Comparison of ENCODE assay signal across 1 cellular context in the genomic region with DNA sequence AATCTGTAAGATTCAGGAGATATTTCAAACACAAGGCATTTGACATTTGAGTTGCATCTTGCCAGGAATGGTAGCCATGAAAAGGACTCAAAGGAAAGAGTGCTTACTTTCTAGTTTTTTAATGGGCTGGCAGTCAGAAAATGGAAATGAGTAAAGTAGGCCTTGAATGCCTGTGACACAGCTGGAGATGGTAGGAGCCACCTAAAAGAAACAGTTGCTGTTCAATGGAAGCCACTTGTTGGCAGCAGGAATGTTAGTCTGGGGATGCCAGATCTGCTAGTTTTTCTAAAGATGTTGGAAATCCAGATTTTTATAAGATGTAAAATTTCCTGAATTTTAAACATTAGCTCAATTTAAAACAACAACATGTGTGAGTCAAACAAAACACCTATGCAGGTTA.
TF ChIP-seq lines count a peak whose summit lies in the region.

No MANE protein-coding gene starts in this region.

TF ChIP-seq in HEK293, 187 proteins besides CTCF, POLR2A, EP300 and RAD21 (continued from another document):
- TF ChIP-seq ZNF645 (tag by site-specific recombination; IDR thresholded peaks at IDR 0.05) (no peak), KLF9 (tag by site-specific recombination; IDR thresholded peaks at IDR 0.05; ENCODE audit: low read depth) (no peak), PRDM10 (tag by site-specific recombination; IDR thresholded peaks at IDR 0.05) (peak; percentile 36), SETDB1 (IDR thresholded peaks at IDR 0.05; ENCODE audit: insufficient read length, low read length) (no peak), ZBTB49 (tag by site-specific recombination; IDR thresholded peaks at IDR 0.05; ENCODE audit: low read depth) (no peak), ZNF140 (tag by site-specific recombination; IDR thresholded peaks at IDR 0.05) (no peak), ZNF514 (tag by site-specific recombination; IDR thresholded peaks at IDR 0.05) (no peak), ZNF560 (tag by site-specific recombination; IDR thresholded peaks at IDR 0.05; ENCODE audit: borderline replicate concordance) (no peak), ZNF433 (tag by site-specific recombination; IDR thresholded peaks at IDR 0.05; ENCODE audit: low read depth) (no peak), ZNF184 (tag by site-specific recombination; IDR thresholded peaks at IDR 0.05) (no peak), ZNF354C (tag by site-specific recombination; IDR thresholded peaks at IDR 0.05; ENCODE audit: borderline replicate concordance, low read depth) (no peak), ZBTB20 (tag by site-specific recombination; IDR thresholded peaks at IDR 0.05) (no peak), ZFP37 (tag by site-specific recombination; IDR thresholded peaks at IDR 0.05) (no peak), SCRT2 (tag by site-specific recombination; IDR thresholded peaks at IDR 0.05) (peak; percentile 84), SCRT1 (tag by site-specific recombination; IDR thresholded peaks at IDR 0.05; ENCODE audit: borderline replicate concordance) (0 out of 2 replicates have a peak, but pooled peaks have one; percentile 44), ZNF18 (tag by site-specific recombination; IDR thresholded peaks at IDR 0.05) (no peak), PRDM4 (tag by site-specific recombination; IDR thresholded peaks at IDR 0.05) (peak; percentile 87), ZNF335 (tag by site-specific recombination; conservative IDR thresholded peaks at IDR 0.05) (peak; percentile 31), ZBTB48 (tag by site-specific recombination; IDR thresholded peaks at IDR 0.05) (no peak), OSR2 (tag by site-specific recombination; IDR thresholded peaks at IDR 0.05) (peak; percentile 85)
- TF ChIP-seq, protein P1, sequence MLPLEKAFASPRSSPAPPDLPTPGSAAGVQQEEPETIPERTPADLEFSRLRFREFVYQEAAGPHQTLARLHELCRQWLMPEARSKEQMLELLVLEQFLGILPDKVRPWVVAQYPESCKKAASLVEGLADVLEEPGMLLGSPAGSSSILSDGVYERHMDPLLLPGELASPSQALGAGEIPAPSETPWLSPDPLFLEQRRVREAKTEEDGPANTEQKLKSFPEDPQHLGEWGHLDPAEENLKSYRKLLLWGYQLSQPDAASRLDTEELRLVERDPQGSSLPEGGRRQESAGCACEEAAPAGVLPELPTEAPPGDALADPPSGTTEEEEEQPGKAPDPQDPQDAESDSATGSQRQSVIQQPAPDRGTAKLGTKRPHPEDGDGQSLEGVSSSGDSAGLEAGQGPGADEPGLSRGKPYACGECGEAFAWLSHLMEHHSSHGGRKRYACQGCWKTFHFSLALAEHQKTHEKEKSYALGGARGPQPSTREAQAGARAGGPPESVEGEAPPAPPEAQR (tag by site-specific recombination; IDR thresholded peaks at IDR 0.05): no peak
- TF ChIP-seq, protein P2, sequence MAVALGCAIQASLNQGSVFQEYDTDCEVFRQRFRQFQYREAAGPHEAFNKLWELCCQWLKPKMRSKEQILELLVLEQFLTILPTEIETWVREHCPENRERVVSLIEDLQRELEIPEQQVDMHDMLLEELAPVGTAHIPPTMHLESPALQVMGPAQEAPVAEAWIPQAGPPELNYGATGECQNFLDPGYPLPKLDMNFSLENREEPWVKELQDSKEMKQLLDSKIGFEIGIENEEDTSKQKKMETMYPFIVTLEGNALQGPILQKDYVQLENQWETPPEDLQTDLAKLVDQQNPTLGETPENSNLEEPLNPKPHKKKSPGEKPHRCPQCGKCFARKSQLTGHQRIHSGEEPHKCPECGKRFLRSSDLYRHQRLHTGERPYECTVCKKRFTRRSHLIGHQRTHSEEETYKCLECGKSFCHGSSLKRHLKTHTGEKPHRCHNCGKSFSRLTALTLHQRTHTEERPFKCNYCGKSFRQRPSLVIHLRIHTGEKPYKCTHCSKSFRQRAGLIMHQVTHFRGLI (tag by site-specific recombination; IDR thresholded peaks at IDR 0.05): no peak
- TF ChIP-seq, protein P3, sequence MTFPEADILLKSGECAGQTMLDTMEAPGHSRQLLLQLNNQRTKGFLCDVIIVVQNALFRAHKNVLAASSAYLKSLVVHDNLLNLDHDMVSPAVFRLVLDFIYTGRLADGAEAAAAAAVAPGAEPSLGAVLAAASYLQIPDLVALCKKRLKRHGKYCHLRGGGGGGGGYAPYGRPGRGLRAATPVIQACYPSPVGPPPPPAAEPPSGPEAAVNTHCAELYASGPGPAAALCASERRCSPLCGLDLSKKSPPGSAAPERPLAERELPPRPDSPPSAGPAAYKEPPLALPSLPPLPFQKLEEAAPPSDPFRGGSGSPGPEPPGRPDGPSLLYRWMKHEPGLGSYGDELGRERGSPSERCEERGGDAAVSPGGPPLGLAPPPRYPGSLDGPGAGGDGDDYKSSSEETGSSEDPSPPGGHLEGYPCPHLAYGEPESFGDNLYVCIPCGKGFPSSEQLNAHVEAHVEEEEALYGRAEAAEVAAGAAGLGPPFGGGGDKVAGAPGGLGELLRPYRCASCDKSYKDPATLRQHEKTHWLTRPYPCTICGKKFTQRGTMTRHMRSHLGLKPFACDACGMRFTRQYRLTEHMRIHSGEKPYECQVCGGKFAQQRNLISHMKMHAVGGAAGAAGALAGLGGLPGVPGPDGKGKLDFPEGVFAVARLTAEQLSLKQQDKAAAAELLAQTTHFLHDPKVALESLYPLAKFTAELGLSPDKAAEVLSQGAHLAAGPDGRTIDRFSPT (tag by site-specific recombination; IDR thresholded peaks at IDR 0.05): no peak
